ENCODE assay signal across 1 cellular context in the genomic region with DNA sequence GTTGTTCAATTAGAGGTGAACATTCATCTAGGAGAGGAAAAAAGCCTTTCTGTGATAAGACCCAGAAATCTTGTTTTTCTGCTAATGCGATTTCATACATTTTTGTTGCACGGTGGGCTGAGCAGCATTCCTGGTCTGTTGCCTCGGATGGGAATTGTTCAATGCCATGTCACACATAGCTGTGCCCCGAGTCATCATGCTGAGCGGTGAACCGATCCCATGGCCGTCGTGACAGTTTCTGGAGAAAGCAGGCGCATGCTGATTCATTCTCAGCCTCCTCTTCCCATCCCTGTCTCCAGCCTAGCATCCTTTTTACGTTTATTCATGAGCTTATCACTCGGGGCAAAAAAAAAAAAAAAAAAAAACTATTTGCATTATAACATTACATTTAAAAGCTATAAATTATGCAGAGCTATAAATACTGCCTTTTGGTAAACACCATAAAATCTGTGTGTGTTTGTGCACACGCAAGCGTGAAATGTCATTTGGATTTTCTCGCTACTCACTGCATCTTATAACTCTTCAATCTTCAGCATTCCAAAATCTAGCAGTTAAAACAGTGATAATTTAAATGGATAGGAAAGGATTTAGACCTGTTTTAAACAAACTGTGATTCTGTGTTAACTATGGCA.
TF ChIP-seq lines count a peak whose summit lies in the region.

No MANE protein-coding gene starts in this region.

TF ChIP-seq in IMR-90, 13 proteins besides CTCF, POLR2A, EP300 and RAD21 (continued from another document):
- TF ChIP-seq, protein P1, sequence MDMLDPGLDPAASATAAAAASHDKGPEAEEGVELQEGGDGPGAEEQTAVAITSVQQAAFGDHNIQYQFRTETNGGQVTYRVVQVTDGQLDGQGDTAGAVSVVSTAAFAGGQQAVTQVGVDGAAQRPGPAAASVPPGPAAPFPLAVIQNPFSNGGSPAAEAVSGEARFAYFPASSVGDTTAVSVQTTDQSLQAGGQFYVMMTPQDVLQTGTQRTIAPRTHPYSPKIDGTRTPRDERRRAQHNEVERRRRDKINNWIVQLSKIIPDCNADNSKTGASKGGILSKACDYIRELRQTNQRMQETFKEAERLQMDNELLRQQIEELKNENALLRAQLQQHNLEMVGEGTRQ (IDR thresholded peaks at IDR 0.05; ENCODE audit: low read depth, low read length), result no peak
- no peak for TF ChIP-seq SMC3 (IDR thresholded peaks at IDR 0.05; ENCODE audit: low read depth, low read length)
